Comparison of ENCODE assay signal across 8 cellular contexts in genomic region chr5:119079436-119079921, GRCh38. TPM values are rescaled to one million over a fixed set of nuclear protein-coding genes. Genes with fewer than 3 reads are reported as not detected.
DNase-seq lines count a peak whose midpoint lies in the region; ATAC-seq and TF ChIP-seq lines count a peak whose summit lies in the region.
"Not testable (repeated sequence)": the region's sequence is repeated elsewhere in the genome, so short reads cannot be mapped to it uniquely, and the experiment has no call there.

No MANE protein-coding gene starts in this region.

- not testable (repeated sequence) for H3K36me3 Mint-ChIP-seq in IgD-negative memory B cell

- H3K4me1 Mint-ChIP-seq in IgD-negative memory B cell = peaks cover 51 to 59% (median 51%) of the 10 kb centered on the region in 3 donors

- peak overlapping the region in 2 of 3 donors; percentile 4 to 36 for H3K27ac Mint-ChIP-seq in IgD-negative memory B cell

- H3K4me3 ChIP-seq in GM12865 (ENCODE audit: low read depth, low read length) = not testable (repeated sequence)

- peak overlapping the region in 3 of 4 donors; percentile 30 to 51 (median 46) for H3K4me3 Mint-ChIP-seq in IgD-negative memory B cell

- ATAC-seq in GM21390 (IDR thresholded peaks at IDR 0.05; ENCODE audit: unreplicated experiment) (peak; percentile 42), HG02970 (IDR thresholded peaks at IDR 0.05; ENCODE audit: low FRiP score, unreplicated experiment) (peak; percentile 47)

- H3K9me3 Mint-ChIP-seq in IgD-negative memory B cell = not testable (repeated sequence)

- DNase-seq in GM12865 (ENCODE audit: low read depth) (peak; percentile 33), amniotic epithelial cell (ENCODE audit: low read depth) (peak; percentile 11), iPS-NIHi7 (ENCODE audit: extremely low spot score) (peak; percentile 57)
- DNase-seq in activated CD4-positive, alpha-beta T cell treated with anti-CD3 and anti-CD28 coated beads for 48 hours = peak; percentile 61
- peak in 2 of 3 experiments; percentile 8 to 20 for DNase-seq in stimulated activated CD4-positive, alpha-beta T cell treated with anti-CD3 and anti-CD28 coated beads, TNF-alpha, amount 100 ng/mL, for 4 hours (ENCODE audit: low read depth in 3 of 3)

- H3K27me3 Mint-ChIP-seq in IgD-negative memory B cell = not testable (repeated sequence)

- TF ChIP-seq CTCF in GM12865 (IDR thresholded peaks at IDR 0.05; ENCODE audit: insufficient read depth, low read depth, low read length, missing control alignments) = not testable (repeated sequence)

RNA-seq across cellular contexts. Expression of gene DMXL1, which starts 8.6 kb away (rescaled TPM):
- 41.0 TPM for polyA plus RNA-seq in IgD-negative memory B cell

Comparison
In these comparisons a context has a peak if more than half of its experiments do, and no peak if none do; other contexts are left out.
1. DNase-seq: peak in every context shown above with its lines; median percentile 61 in activated CD4-positive, alpha-beta T cell treated with anti-CD3 and anti-CD28 coated beads for 48 hours; 57 in iPS-NIHi7; 33 in GM12865; 14 in stimulated activated CD4-positive, alpha-beta T cell treated with anti-CD3 and anti-CD28 coated beads, TNF-alpha, amount 100 ng/mL, for 4 hours; 11 in amniotic epithelial cell.